In the genomic region with DNA sequence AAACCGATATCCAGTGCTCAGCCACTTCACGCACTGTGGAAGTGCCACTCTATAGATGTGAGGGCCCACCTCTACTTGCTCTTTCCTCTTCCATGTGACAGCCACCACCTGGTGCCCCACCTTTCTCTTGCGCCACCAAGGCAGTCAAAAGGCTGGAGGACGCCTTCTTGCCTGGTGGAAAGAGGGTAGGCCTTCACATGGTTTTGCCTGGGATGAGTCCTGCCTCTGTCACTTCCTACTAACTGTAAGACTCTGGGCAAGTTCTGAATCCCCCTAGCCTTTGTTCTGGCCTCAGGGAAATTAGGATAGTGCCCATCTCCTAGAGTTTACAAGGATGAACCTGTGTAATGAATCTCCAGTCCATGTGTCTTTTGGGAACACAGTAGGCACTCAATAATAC, we compare ENCODE assay signal across 18 cellular contexts.
DNase-seq lines count a peak whose midpoint lies in the region; ATAC-seq and TF ChIP-seq lines count a peak whose summit lies in the region.
"Had no signal": no experiment of that assay in that cellular context is flagged by ENCODE, and none has a peak within 500 bp of the region (broad histone marks: within the 10 kb centered on the region; RNA-seq: fewer than 3 reads in every experiment).

No MANE protein-coding gene starts in this region.

- peak overlapping the region in 2 of 3 donors; percentile 20 to 28 for H3K27ac Mint-ChIP-seq in CD4-positive, CD25-positive, alpha-beta regulatory T cell
- peak overlapping the region; percentile 94 for H3K27ac Mint-ChIP-seq in HFFc6
- H3K27ac Mint-ChIP-seq: activated naive CD8-positive, alpha-beta T cell treated with anti-CD3 and anti-CD28 coated beads, Interleukin-2, amount 10 ng/mL, durations not matched to agents 7 days and 5 days; CD8-positive, alpha-beta memory T cell had no signal

- peaks cover 0 to 26% (median 3%) of the 10 kb centered on the region in 7 donors for H3K9me3 Mint-ChIP-seq in CD4-positive, CD25-positive, alpha-beta regulatory T cell
- no peaks in the 10 kb centered on the region; the same call in 1 of the 2 replicates for H3K9me3 Mint-ChIP-seq in HFFc6

- ATAC-seq in CD4-positive, CD25-positive, alpha-beta regulatory T cell (ENCODE audit: low read depth in 2 of 2), result no peak
- ATAC-seq: body of pancreas had no signal

- DNase-seq in CD4-positive, CD25-positive, alpha-beta regulatory T cell, result no peak
- DNase-seq in HFFc6 (no peak), coronary artery (ENCODE audit: low spot score) (peak; percentile 38), osteoblast (ENCODE audit: insufficient read length, low spot score, missing footprints) (peak; percentile 23), NCI-H128 (lab: John Stamatoyannopoulos, UW; ENCODE audit: unreplicated experiment) (no peak), H7 (no peak), NCI-H187 (lab: John Stamatoyannopoulos, UW) (no peak)
- DNase-seq: activated naive CD8-positive, alpha-beta T cell treated with anti-CD3 and anti-CD28 coated beads, Interleukin-2, amount 10 ng/mL, durations not matched to agents 7 days and 5 days; body of pancreas; CD8-positive, alpha-beta memory T cell; cortex of kidney; DMS79 treated with DMSO at 0.1 percent for 48 hours; NCI-H1105 treated with DMSO at 0.1 percent for 48 hours; NCI-H2171; NCI-H526; SW 1271 had no signal

- no peak overlapping the region for H3K4me3 ChIP-seq in CD4-positive, CD25-positive, alpha-beta regulatory T cell (ENCODE audit: low read depth, low read length)
- H3K4me3 ChIP-seq in coronary artery, result no peak overlapping the region
- H3K4me3 ChIP-seq in osteoblast (ENCODE audit: insufficient read depth, low read length), result no peak overlapping the region
- no peak overlapping the region for H3K4me3 ChIP-seq in H7 (ENCODE audit: insufficient read depth, low read depth, low read length)
- H3K4me3 ChIP-seq: body of pancreas, HAP-1, thoracic aorta had no signal

- peak overlapping the region; percentile 52 for H2AFZ ChIP-seq in osteoblast (ENCODE audit: low read length)

- H3K4me3 Mint-ChIP-seq in CD4-positive, CD25-positive, alpha-beta regulatory T cell, result no peak overlapping the region
- peak overlapping the region; percentile 79 for H3K4me3 Mint-ChIP-seq in HFFc6
- H3K4me3 Mint-ChIP-seq: activated naive CD8-positive, alpha-beta T cell treated with anti-CD3 and anti-CD28 coated beads, Interleukin-2, amount 10 ng/mL, durations not matched to agents 7 days and 5 days; CD8-positive, alpha-beta memory T cell had no signal

- no peak overlapping the region for H3K27ac ChIP-seq in CD4-positive, CD25-positive, alpha-beta regulatory T cell (ENCODE audit: insufficient read depth, low read length, poor library complexity, severe bottlenecking)
- no peak overlapping the region for H3K27ac ChIP-seq in coronary artery
- peak overlapping the region; percentile 79 for H3K27ac ChIP-seq in osteoblast (ENCODE audit: low read depth, low read length)
- H3K27ac ChIP-seq: body of pancreas, thoracic aorta had no signal

- H3K9me3 ChIP-seq in CD4-positive, CD25-positive, alpha-beta regulatory T cell (ENCODE audit: control insufficient read depth in 2 of 2, low read length in 2 of 2), result peaks cover 18 to 23% of the 10 kb centered on the region in 2 experiments
- peaks cover 5% of the 10 kb centered on the region for H3K9me3 ChIP-seq in osteoblast (ENCODE audit: low read depth, low read length)

- H3K27me3 Mint-ChIP-seq in CD4-positive, CD25-positive, alpha-beta regulatory T cell, result peaks cover 6% of the 10 kb centered on the region
- no peaks in the 10 kb centered on the region for H3K27me3 Mint-ChIP-seq in HFFc6 (ENCODE audit: insufficient read depth)
- H3K27me3 Mint-ChIP-seq: CD8-positive, alpha-beta memory T cell had no signal

- TF ChIP-seq CTCF in HFFc6 (IDR thresholded peaks at IDR 0.05), result no peak
- no peak for TF ChIP-seq CTCF in coronary artery (IDR thresholded peaks at IDR 0.05)
- no peak for TF ChIP-seq CTCF in osteoblast (IDR thresholded peaks at IDR 0.05; ENCODE audit: extremely low read depth, low read depth, low read length)

- peak overlapping the region; percentile 52 for H3K4me2 ChIP-seq in osteoblast (ENCODE audit: insufficient read depth, low read length)

- no peaks in the 10 kb centered on the region for H3K36me3 ChIP-seq in CD4-positive, CD25-positive, alpha-beta regulatory T cell (ENCODE audit: control insufficient read depth, insufficient read depth, low read length)
- H3K36me3 ChIP-seq in osteoblast (ENCODE audit: insufficient read depth, low read length) (no peaks in the 10 kb centered on the region), H7 (replicated peaks; ENCODE audit: control insufficient read depth, insufficient read depth, low read length) (no peaks in the 10 kb centered on the region)
- H3K36me3 ChIP-seq: HAP-1, thoracic aorta had no signal

- H3K4me1 Mint-ChIP-seq in CD4-positive, CD25-positive, alpha-beta regulatory T cell, result peaks cover 0 to 19% (median 4%) of the 10 kb centered on the region in 4 donors
- peaks cover 22% of the 10 kb centered on the region for H3K4me1 Mint-ChIP-seq in HFFc6 (ENCODE audit: low read depth)
- H3K4me1 Mint-ChIP-seq: activated naive CD8-positive, alpha-beta T cell treated with anti-CD3 and anti-CD28 coated beads, Interleukin-2, amount 10 ng/mL, durations not matched to agents 7 days and 5 days had no signal

- H3K36me3 Mint-ChIP-seq in CD4-positive, CD25-positive, alpha-beta regulatory T cell, result peaks cover 5% of the 10 kb centered on the region
- H3K36me3 Mint-ChIP-seq in HFFc6 (ENCODE audit: low read depth), result peaks cover 25% of the 10 kb centered on the region

- H4K20me1 ChIP-seq in osteoblast (ENCODE audit: insufficient read depth, low read length), result no peaks in the 10 kb centered on the region

- H3K4me1 ChIP-seq in CD4-positive, CD25-positive, alpha-beta regulatory T cell (ENCODE audit: control insufficient read depth, insufficient read depth, low read length, poor library complexity, severe bottlenecking), result no peaks in the 10 kb centered on the region
- H3K4me1 ChIP-seq in osteoblast (ENCODE audit: insufficient read depth, low read length), result peaks cover 11% of the 10 kb centered on the region
- H3K4me1 ChIP-seq: body of pancreas, HAP-1 had no signal

- no peaks in the 10 kb centered on the region for H3K27me3 ChIP-seq in CD4-positive, CD25-positive, alpha-beta regulatory T cell (ENCODE audit: control insufficient read depth, insufficient read depth, low read length)
- H3K27me3 ChIP-seq in osteoblast (ENCODE audit: insufficient read depth, low read length) (no peaks in the 10 kb centered on the region), H7 (ENCODE audit: control insufficient read depth, insufficient read depth, low read length) (no peaks in the 10 kb centered on the region)
- H3K27me3 ChIP-seq: body of pancreas had no signal

- no peaks in the 10 kb centered on the region for H3K79me2 ChIP-seq in osteoblast (ENCODE audit: insufficient read depth, low read length)

Comparison
In these comparisons a context has a peak if more than half of its experiments do, and no peak if none do; other contexts are left out.
1. DNase-seq: peak in coronary artery (single experiment) and osteoblast (single experiment); none in CD4-positive, CD25-positive, alpha-beta regulatory T cell (0 of 3), HFFc6 (single experiment), NCI-H128 (single experiment), H7 (single experiment) and NCI-H187 (0 of 2).